ENCODE assay signal across 12 cellular contexts in the genomic region with DNA sequence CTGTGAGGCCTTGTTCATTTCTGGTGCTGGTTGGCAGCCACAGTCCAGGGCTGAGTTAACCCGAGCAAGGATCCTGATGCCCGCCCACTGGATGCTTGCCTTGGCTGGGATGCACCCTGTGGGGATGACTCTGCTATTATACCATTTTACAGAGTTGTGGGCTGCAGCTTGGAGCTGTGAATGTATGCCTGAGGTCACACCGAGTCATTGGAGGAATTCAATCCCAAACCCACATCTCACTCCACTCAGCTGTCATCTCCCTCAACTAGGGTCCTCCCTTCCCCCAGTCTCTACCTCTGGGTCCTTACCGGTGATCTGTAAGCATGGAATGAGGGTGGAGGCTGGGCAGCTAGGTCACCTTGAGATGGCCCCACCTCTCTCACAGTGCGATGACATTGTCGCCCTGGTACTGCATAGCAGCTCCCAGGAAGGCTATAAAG. TPM values are rescaled to one million over a fixed set of nuclear protein-coding genes. Genes with fewer than 3 reads are reported as not detected.
DNase-seq lines count a peak whose midpoint lies in the region; ATAC-seq and TF ChIP-seq lines count a peak whose summit lies in the region.
"Had no signal": no experiment of that assay in that cellular context is flagged by ENCODE, and none has a peak within 500 bp of the region (broad histone marks: within the 10 kb centered on the region; RNA-seq: fewer than 3 reads in every experiment).

No MANE protein-coding gene starts in this region.

- no peaks in the 10 kb centered on the region for H3K9me3 Mint-ChIP-seq in MCF 10A (ENCODE audit: unreplicated experiment)
- H3K9me3 Mint-ChIP-seq in activated naive CD8-positive, alpha-beta T cell treated with anti-CD3 and anti-CD28 coated beads for 36 hours: no peaks in the 10 kb centered on the region
- H3K9me3 Mint-ChIP-seq: IgD-negative memory B cell had no signal

- no peaks in the 10 kb centered on the region for H3K27me3 ChIP-seq in mammary epithelial cell (ENCODE audit: insufficient read depth, low read length)

- H3K36me3 Mint-ChIP-seq in MCF 10A (ENCODE audit: insufficient read depth, unreplicated experiment): peaks cover 16% of the 10 kb centered on the region
- peaks cover 31% of the 10 kb centered on the region for H3K36me3 Mint-ChIP-seq in activated naive CD8-positive, alpha-beta T cell treated with anti-CD3 and anti-CD28 coated beads for 36 hours

- ATAC-seq in left ventricle myocardium superior (peak; percentile 57), left lobe of liver (no peak)

- CTCF ChIA-PET in mammary epithelial cell (lab: Charles Lee; ENCODE audit: low non-redundant PET): no interaction called here
- CTCF ChIA-PET in MCF 10A (lab: Yijun Ruan, JAX): interaction anchor here (1.5 kb wide), 1 partner anchor 14 kb away, joined by 5 read pairs; no protein-coding TSS in a partner anchor

- no peak overlapping the region for H3K27ac Mint-ChIP-seq in MCF 10A (ENCODE audit: low read depth, unreplicated experiment)
- peak overlapping the region; percentile 44 for H3K27ac Mint-ChIP-seq in activated naive CD8-positive, alpha-beta T cell treated with anti-CD3 and anti-CD28 coated beads for 36 hours
- H3K27ac Mint-ChIP-seq: IgD-negative memory B cell had no signal

- no peak overlapping the region for H3K4me3 Mint-ChIP-seq in MCF 10A (ENCODE audit: unreplicated experiment)
- no peak overlapping the region for H3K4me3 Mint-ChIP-seq in activated naive CD8-positive, alpha-beta T cell treated with anti-CD3 and anti-CD28 coated beads for 36 hours
- H3K4me3 Mint-ChIP-seq: IgD-negative memory B cell had no signal

- 44% methylated on average over 4 of the region's 6 CpGs for WGBS in mammary epithelial cell (ENCODE audit: low coverage, missing lambda C conversion rate)

- H3K4me1 Mint-ChIP-seq in MCF 10A (ENCODE audit: insufficient read depth, unreplicated experiment): peaks cover 21% of the 10 kb centered on the region
- peaks cover 40% of the 10 kb centered on the region for H3K4me1 Mint-ChIP-seq in activated naive CD8-positive, alpha-beta T cell treated with anti-CD3 and anti-CD28 coated beads for 36 hours

- H3K4me1 ChIP-seq in mammary epithelial cell (ENCODE audit: insufficient read depth, low read length): peaks cover 25% of the 10 kb centered on the region

- no peak overlapping the region for H3K4me2 ChIP-seq in mammary epithelial cell (ENCODE audit: insufficient read depth, low read depth, low read length)

- H3K27ac ChIP-seq in mammary epithelial cell (ENCODE audit: insufficient read depth, low read depth, low read length): no peak overlapping the region

- TF ChIP-seq CTCF in mammary epithelial cell (conservative IDR thresholded peaks at IDR 0.05 in 1 of 2, IDR thresholded peaks at IDR 0.05 in 1 of 2; ENCODE audit: extremely low read depth in 1 of 2, insufficient read depth in 1 of 2, low read depth in 1 of 2, low read length in 2 of 2): no peak
- no peak for TF ChIP-seq CTCF in MCF 10A (IDR thresholded peaks at IDR 0.05; ENCODE audit: unreplicated experiment)

- no peak overlapping the region for H3K4me3 ChIP-seq in mammary epithelial cell (replicated peaks in 1 of 3; ENCODE audit: insufficient read depth in 1 of 3, low read depth in 2 of 3, low read length in 3 of 3)
- H3K4me3 ChIP-seq: lung, skin epidermis had no signal

- H3K36me3 ChIP-seq in mammary epithelial cell (ENCODE audit: insufficient read depth, low read length): peaks cover 19% of the 10 kb centered on the region

- H3K27me3 Mint-ChIP-seq in MCF 10A (ENCODE audit: insufficient read depth, unreplicated experiment): no peaks in the 10 kb centered on the region
- H3K27me3 Mint-ChIP-seq in activated naive CD8-positive, alpha-beta T cell treated with anti-CD3 and anti-CD28 coated beads for 36 hours: no peaks in the 10 kb centered on the region
- H3K27me3 Mint-ChIP-seq: IgD-negative memory B cell had no signal

- DNase-seq in mammary epithelial cell (peak; percentile 68), MCF 10A (ENCODE audit: unreplicated experiment) (no peak), left ventricle myocardium superior (no peak), left lobe of liver (ENCODE audit: low spot score) (no peak), NCI-H510A treated with DMSO at 0.1 percent for 48 hours (lab: John Stamatoyannopoulos, UW) (no peak)
- no peak for DNase-seq in activated naive CD8-positive, alpha-beta T cell treated with anti-CD3 and anti-CD28 coated beads for 36 hours
- no peak for DNase-seq in stimulated activated naive CD4-positive, alpha-beta T cell treated with Interleukin-2 at 50 U/mL for 16 hours (lab: John Stamatoyannopoulos, UW)
- no peak for DNase-seq in stimulated activated CD4-positive, alpha-beta T cell treated with anti-CD3 and anti-CD28 coated beads, Interleukin-1b, Interleukin-23, amount 100 ng/mL, for 48 hours
- DNase-seq: activated T-cell treated with anti-CD3 and anti-CD28 coated beads for 4 hours had no signal

- intact Hi-C loops in mammary epithelial cell (cut with micrococcal nuclease) (no loop called here), MCF 10A (cut with micrococcal nuclease) (no loop called here), left ventricle myocardium superior (cut with micrococcal nuclease) (no loop called here)

- BruUV-seq in mammary epithelial cell (replicated peaks; lab: Mats Ljungman, UMichigan) (no TSS peak), MCF 10A (replicated peaks; lab: Mats Ljungman, UMichigan) (no TSS peak)

- no peak overlapping the region for H2AFZ ChIP-seq in mammary epithelial cell (ENCODE audit: low read depth, low read length)

- in situ Hi-C loops in mammary epithelial cell (cut with MboI; ENCODE audit: low sequenced_read_pairs in 2 of 2): no loop called here

- no peaks in the 10 kb centered on the region for H3K9me3 ChIP-seq in mammary epithelial cell (replicated peaks; ENCODE audit: insufficient read depth, low read length)

- no peaks in the 10 kb centered on the region for H4K20me1 ChIP-seq in mammary epithelial cell (ENCODE audit: insufficient read depth, low read length)

- H3K9ac ChIP-seq in mammary epithelial cell (ENCODE audit: insufficient read depth, low read length): no peak overlapping the region

- dilution Hi-C loops in mammary epithelial cell (cut with HindIII; ENCODE audit: low sequenced_read_pairs): no loop called here

- POLR2A ChIA-PET in MCF 10A (lab: Yijun Ruan, JAX): no interaction called here

- peaks cover 58% of the 10 kb centered on the region for H3K79me2 ChIP-seq in mammary epithelial cell (ENCODE audit: insufficient read depth, low read length)

RNA-seq across cellular contexts. Expression of gene MAPKAPK3, which starts 22.1 kb away (rescaled TPM):
- total RNA-seq in mammary epithelial cell (100 to 1,000 TPM in 1 of 2 donors, 10 to 100 TPM in 1; 94.9 to 138 TPM), MCF 10A (2022) (53.9 and 54.4 TPM in 2 replicates), left ventricle myocardium superior (473 TPM), left lobe of liver (16.1 TPM)
- polyA plus RNA-seq in mammary epithelial cell: 259 TPM
- polyA minus RNA-seq in mammary epithelial cell: 258 TPM
- total RNA-seq in activated naive CD8-positive, alpha-beta T cell treated with anti-CD3 and anti-CD28 coated beads for 36 hours: 100 to 1,000 TPM; 166 to 171 TPM

RNA-seq across cellular contexts. Expression of gene CISH, which starts 27.5 kb away (rescaled TPM):
- total RNA-seq in mammary epithelial cell: 1 to 10 TPM; 1.8 to 2.8 TPM
- polyA plus RNA-seq in mammary epithelial cell: 3.6 TPM
- 8.8 TPM for polyA minus RNA-seq in mammary epithelial cell
- 0.26 and 0.59 TPM in 2 replicates for total RNA-seq in MCF 10A (2022)
- total RNA-seq in activated naive CD8-positive, alpha-beta T cell treated with anti-CD3 and anti-CD28 coated beads for 36 hours: 100 to 1,000 TPM; 192 to 193 TPM
- total RNA-seq in left ventricle myocardium superior: 10.2 TPM
- total RNA-seq in left lobe of liver: 8.5 TPM

RNA-seq across cellular contexts. Expression of gene DOCK3, which starts 35.7 kb away (rescaled TPM):
- total RNA-seq in mammary epithelial cell: under 1 TPM; 0.17 to 0.38 TPM
- polyA plus RNA-seq in mammary epithelial cell: 0.08 TPM
- polyA minus RNA-seq in mammary epithelial cell: not detected
- 0.14 and 0.34 TPM in 2 replicates for total RNA-seq in MCF 10A (2022)
- total RNA-seq in activated naive CD8-positive, alpha-beta T cell treated with anti-CD3 and anti-CD28 coated beads for 36 hours: 1 to 10 TPM; 1.9 to 2.1 TPM
- 3.8 TPM for total RNA-seq in left ventricle myocardium superior
- total RNA-seq in left lobe of liver: not detected
- polyA plus RNA-seq: IgD-negative memory B cell had no signal

Comparison
In these comparisons a context has a peak if more than half of its experiments do, and no peak if none do; other contexts are left out.
1. RNA of gene CISH, which starts 27.5 kb away (total RNA-seq): 192 to 193 TPM in activated naive CD8-positive, alpha-beta T cell treated with anti-CD3 and anti-CD28 coated beads for 36 hours; 10.2 TPM in left ventricle myocardium superior (single experiment), 8.5 TPM in left lobe of liver (single experiment), 1.8 to 2.8 TPM in mammary epithelial cell and 0.26 to 0.59 TPM in MCF 10A; every median in the first group is over 10 times any median in the second.